ENCODE assay signal across 2 cellular contexts in the genomic region with DNA sequence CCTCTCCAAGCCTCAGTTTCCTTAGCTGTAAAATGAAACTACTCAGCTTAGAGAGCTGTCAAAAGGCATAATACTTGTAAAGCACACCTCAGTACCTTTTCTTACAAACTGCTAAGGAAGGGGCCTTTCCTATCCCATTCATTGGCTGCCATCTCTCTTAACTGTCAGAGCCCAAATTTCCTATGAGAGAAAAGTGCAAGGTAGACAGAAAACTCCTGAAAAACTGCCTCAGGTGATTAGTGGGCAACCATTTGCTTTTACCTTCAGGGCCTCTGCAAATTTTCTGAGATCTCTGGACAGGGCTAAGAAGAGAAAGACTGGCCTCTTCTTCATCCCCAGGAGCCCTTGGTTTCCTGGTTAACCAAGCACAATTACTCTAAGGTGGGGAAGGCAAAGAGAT.
TF ChIP-seq lines count a peak whose summit lies in the region.

No MANE protein-coding gene starts in this region.

TF ChIP-seq in A549, 52 proteins besides CTCF, POLR2A, EP300 and RAD21:
- no peak for TF ChIP-seq HOXB5 (CRISPR knock-in tag; IDR thresholded peaks at IDR 0.05)
- TF ChIP-seq MAFK (IDR thresholded peaks at IDR 0.05; ENCODE audit: partially characterized antibody): peak; percentile 61
- TF ChIP-seq CBX8 (IDR thresholded peaks at IDR 0.05): no peak

TF ChIP-seq in H1, 55 proteins besides CTCF, POLR2A, EP300 and RAD21:
- TF ChIP-seq TAF1 (IDR thresholded peaks at IDR 0.05; ENCODE audit: low read depth, low read length) (no peak), MAFK (IDR thresholded peaks at IDR 0.05; ENCODE audit: low read depth, low read length) (peak; percentile 41; the same call in 1 of the 2 replicates)
